12 cellular contexts compared by ENCODE assay signal in the genomic region with DNA sequence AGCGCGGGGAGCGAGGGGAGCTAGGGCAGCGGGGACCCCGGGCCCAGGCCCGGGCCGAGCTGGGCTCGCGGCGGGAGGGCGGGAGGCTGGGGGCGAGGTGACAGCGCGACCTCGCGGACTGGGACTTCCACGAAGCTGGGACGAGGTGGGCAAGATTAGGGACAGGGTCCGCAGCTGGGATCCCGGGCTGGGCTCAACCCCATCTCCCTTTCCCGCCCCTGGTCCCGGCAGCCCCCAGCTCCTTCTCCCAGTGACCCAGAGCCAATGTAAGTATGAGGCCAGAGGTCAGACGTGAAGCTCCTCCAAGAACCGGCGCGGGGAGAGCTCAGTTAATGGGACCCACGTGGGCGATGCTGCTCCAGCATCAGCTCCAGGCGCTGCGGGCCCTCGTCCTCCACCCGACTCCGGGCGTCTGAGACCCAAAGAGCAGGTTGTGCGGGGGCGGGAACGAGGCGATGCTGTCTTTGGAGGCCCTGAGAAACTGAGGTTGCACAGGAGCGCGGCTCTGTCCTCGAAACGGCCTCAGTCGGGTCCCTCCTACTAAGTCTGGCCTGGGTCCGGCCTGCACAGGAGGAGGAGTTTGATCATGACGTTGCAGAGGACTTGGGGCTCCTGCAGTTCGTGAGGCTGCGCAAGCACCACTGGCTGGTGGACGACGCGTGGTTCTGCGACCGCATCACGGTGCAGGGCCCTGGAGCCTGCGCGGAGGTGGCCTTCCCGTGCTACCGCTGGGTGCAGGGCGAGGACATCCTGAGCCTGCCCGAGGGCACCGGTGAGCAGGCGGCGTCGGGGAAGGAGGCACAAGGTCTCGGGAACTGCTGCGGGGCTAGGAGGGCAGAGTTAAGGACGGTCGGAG. TPM values are rescaled to one million over a fixed set of nuclear protein-coding genes. Genes with fewer than 3 reads are reported as not detected.
DNase-seq lines count a peak whose midpoint lies in the region; ATAC-seq and TF ChIP-seq lines count a peak whose summit lies in the region.
"Had no signal": no experiment of that assay in that cellular context is flagged by ENCODE, and none has a peak within 500 bp of the region (broad histone marks: within the 10 kb centered on the region; RNA-seq: fewer than 3 reads in every experiment).

No MANE protein-coding gene starts in this region.

- peaks cover 52% of the 10 kb centered on the region for H3K27me3 Mint-ChIP-seq in WTC11 (ENCODE audit: low read depth)
- H3K27me3 Mint-ChIP-seq: activated naive CD8-positive, alpha-beta T cell; memory B cell had no signal

- DNase-seq in WTC11 (ENCODE audit: low spot score) (no peak), esophagus squamous epithelium (lab: John Stamatoyannopoulos, UW) (no peak), mesendoderm (peak; percentile 29), tibial artery (no peak), HuH-7 (ENCODE audit: low spot score) (no peak)
- DNase-seq: Kasumi-1, NCI-H187 treated with DMSO at 0.1 percent for 48 hours had no signal

- H2BK5ac ChIP-seq in mesendoderm (ENCODE audit: low read length), result no peak overlapping the region

- peaks cover 0 to 41% (median 12%) of the 10 kb centered on the region in 3 donors for H3K4me1 ChIP-seq in esophagus squamous epithelium
- H3K4me1 ChIP-seq in mesendoderm (ENCODE audit: control insufficient read depth, low read depth, low read length), result no peaks in the 10 kb centered on the region
- H3K4me1 ChIP-seq in tibial artery, result peaks cover 3 to 15% (median 13%) of the 10 kb centered on the region in 4 donors

- H2BK15ac ChIP-seq in mesendoderm (replicated peaks; ENCODE audit: low read depth), result no peak overlapping the region

- CTCF ChIA-PET in WTC11 (lab: Charles Lee), result interaction anchor here (0.6 to 2.9 kb wide), 13 partner anchors 8 to 458 kb away, joined by 3 to 28 read pairs (median 9); a partner anchor contains a TSS

- peak overlapping the region; percentile 77 for H3K4me3 Mint-ChIP-seq in WTC11
- H3K4me3 Mint-ChIP-seq: activated naive CD8-positive, alpha-beta T cell; memory B cell had no signal

- no peaks in the 10 kb centered on the region for H3K9me3 ChIP-seq in esophagus squamous epithelium
- H3K9me3 ChIP-seq in tibial artery, result no peaks in the 10 kb centered on the region

- H3K27me3 ChIP-seq in esophagus squamous epithelium (no peaks in the 10 kb centered on the region), mesendoderm (ENCODE audit: insufficient read depth, low read length, poor library complexity) (peaks cover 2% of the 10 kb centered on the region), tibial artery (peaks cover 0 to 11% of the 10 kb centered on the region in 2 donors)

- H2AK5ac ChIP-seq in mesendoderm (ENCODE audit: low read length), result no peak overlapping the region

- H4K8ac ChIP-seq in mesendoderm (ENCODE audit: low read depth, low read length), result no peak overlapping the region

- peak overlapping the region; percentile 93 for H3K4me2 ChIP-seq in mesendoderm (ENCODE audit: low read length)

- no peaks in the 10 kb centered on the region for H3K79me1 ChIP-seq in mesendoderm (ENCODE audit: low read length)

- peaks cover 8% of the 10 kb centered on the region for H3K4me1 Mint-ChIP-seq in WTC11

- peaks cover 6 to 37% (median 7%) of the 10 kb centered on the region in 3 donors for H3K36me3 ChIP-seq in esophagus squamous epithelium
- H3K36me3 ChIP-seq in mesendoderm (ENCODE audit: control insufficient read depth, insufficient read depth, low read length), result no peaks in the 10 kb centered on the region
- peaks cover 7 to 44% (median 39%) of the 10 kb centered on the region in 3 donors for H3K36me3 ChIP-seq in tibial artery

- no peak for TF ChIP-seq CTCF in WTC11 (IDR thresholded peaks at IDR 0.05)
- TF ChIP-seq CTCF in esophagus squamous epithelium (IDR thresholded peaks at IDR 0.05), result no peak
- TF ChIP-seq CTCF in tibial artery (IDR thresholded peaks at IDR 0.05), result no peak

- peaks cover 13% of the 10 kb centered on the region for H3K36me3 Mint-ChIP-seq in WTC11

- H3K23ac ChIP-seq in mesendoderm (ENCODE audit: low read length), result no peak overlapping the region

- peak overlapping the region in 3 of 4 donors; percentile 85 to 91 (median 87) for H3K27ac ChIP-seq in esophagus squamous epithelium
- no peak overlapping the region for H3K27ac ChIP-seq in mesendoderm (ENCODE audit: low read depth, low read length)
- no peak overlapping the region for H3K27ac ChIP-seq in tibial artery

- H3K9me3 Mint-ChIP-seq in WTC11, result no peaks in the 10 kb centered on the region
- H3K9me3 Mint-ChIP-seq: memory B cell had no signal

- H2BK120ac ChIP-seq in mesendoderm (ENCODE audit: low read depth, low read length), result no peak overlapping the region

- no peak for TF ChIP-seq POLR2A in esophagus squamous epithelium (IDR thresholded peaks at IDR 0.05)

- H3K4ac ChIP-seq in mesendoderm (ENCODE audit: low read depth, low read length), result no peak overlapping the region

- no peaks in the 10 kb centered on the region for H3K79me2 ChIP-seq in mesendoderm (ENCODE audit: control insufficient read depth, insufficient read depth, low read length)

- WGBS in esophagus squamous epithelium, 2 donors, result 73 to 79% methylated on average over 25 to 26 of the region's 67 CpGs
- WGBS in mesendoderm (ENCODE audit: extremely low coverage, insufficient coverage, low lambda C conversion rate), result no CpG with 5 or more reads among the region's 67 CpGs

- no peak overlapping the region for H3K18ac ChIP-seq in mesendoderm (ENCODE audit: low read length)

- H3K9ac ChIP-seq in mesendoderm (ENCODE audit: low read length), result peak overlapping the region; percentile 74

- POLR2A ChIA-PET in WTC11 (lab: Charles Lee), result interaction anchor here (0.7 to 1.7 kb wide), 4 partner anchors 11 to 103 kb away, joined by 3 to 4 read pairs (median 3); no protein-coding TSS in a partner anchor

- peak overlapping the region; percentile 77 for H3K56ac ChIP-seq in mesendoderm (ENCODE audit: low read length)

- H3K4me3 ChIP-seq in esophagus squamous epithelium, result peak overlapping the region; percentile 46 to 69 (median 60)
- H3K4me3 ChIP-seq in mesendoderm (ENCODE audit: low read length), result no peak overlapping the region
- H3K4me3 ChIP-seq in tibial artery, result peak overlapping the region; percentile 30 to 39

- no peak overlapping the region for H4K5ac ChIP-seq in mesendoderm (ENCODE audit: low read length)

- intact Hi-C loops in esophagus squamous epithelium (cut with DNase I), result loop anchor here (10.0 kb wide), 1 partner anchor 162 kb away; a partner anchor contains a TSS
- intact Hi-C loops in tibial artery (cut with DNase I; ENCODE audit: low total_unique reads), result no loop called here

- H3K27ac Mint-ChIP-seq in WTC11, result no peak overlapping the region
- H3K27ac Mint-ChIP-seq: activated naive CD8-positive, alpha-beta T cell; memory B cell had no signal

- ATAC-seq in WTC11 (peak; percentile 33), GM21737 (IDR thresholded peaks at IDR 0.05; ENCODE audit: unreplicated experiment) (no peak), HG03565 (IDR thresholded peaks at IDR 0.05; ENCODE audit: unreplicated experiment) (no peak)

TF ChIP-seq in WTC11, 78 proteins besides CTCF, POLR2A, EP300 and RAD21 (continues in another document):
- TF ChIP-seq RELA (CRISPR knock-in tag; IDR thresholded peaks at IDR 0.05; ENCODE audit: borderline replicate concordance) (0 out of 2 replicates have a peak, but pooled peaks have one; percentile 5), GRHL2 (CRISPR knock-in tag; IDR thresholded peaks at IDR 0.05; ENCODE audit: insufficient replicate concordance, severe bottlenecking) (no peak), ZNF138 (CRISPR knock-in tag; conservative IDR thresholded peaks at IDR 0.05) (no peak), OVOL2 (CRISPR knock-in tag; IDR thresholded peaks at IDR 0.05; ENCODE audit: borderline replicate concordance) (no peak), ESRRA (CRISPR knock-in tag; IDR thresholded peaks at IDR 0.05; ENCODE audit: borderline replicate concordance) (0 out of 2 replicates have a peak, but pooled peaks have one; percentile 2), ZNF317 (CRISPR knock-in tag; IDR thresholded peaks at IDR 0.05; ENCODE audit: borderline replicate concordance, low read depth) (no peak)
- TF ChIP-seq, protein P1, sequence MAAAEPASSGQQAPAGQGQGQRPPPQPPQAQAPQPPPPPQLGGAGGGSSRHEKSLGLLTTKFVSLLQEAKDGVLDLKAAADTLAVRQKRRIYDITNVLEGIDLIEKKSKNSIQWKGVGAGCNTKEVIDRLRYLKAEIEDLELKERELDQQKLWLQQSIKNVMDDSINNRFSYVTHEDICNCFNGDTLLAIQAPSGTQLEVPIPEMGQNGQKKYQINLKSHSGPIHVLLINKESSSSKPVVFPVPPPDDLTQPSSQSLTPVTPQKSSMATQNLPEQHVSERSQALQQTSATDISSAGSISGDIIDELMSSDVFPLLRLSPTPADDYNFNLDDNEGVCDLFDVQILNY (CRISPR knock-in tag; IDR thresholded peaks at IDR 0.05), result 0 out of 2 replicates have a peak, but pooled peaks have one; percentile 10
- TF ChIP-seq, protein P2, sequence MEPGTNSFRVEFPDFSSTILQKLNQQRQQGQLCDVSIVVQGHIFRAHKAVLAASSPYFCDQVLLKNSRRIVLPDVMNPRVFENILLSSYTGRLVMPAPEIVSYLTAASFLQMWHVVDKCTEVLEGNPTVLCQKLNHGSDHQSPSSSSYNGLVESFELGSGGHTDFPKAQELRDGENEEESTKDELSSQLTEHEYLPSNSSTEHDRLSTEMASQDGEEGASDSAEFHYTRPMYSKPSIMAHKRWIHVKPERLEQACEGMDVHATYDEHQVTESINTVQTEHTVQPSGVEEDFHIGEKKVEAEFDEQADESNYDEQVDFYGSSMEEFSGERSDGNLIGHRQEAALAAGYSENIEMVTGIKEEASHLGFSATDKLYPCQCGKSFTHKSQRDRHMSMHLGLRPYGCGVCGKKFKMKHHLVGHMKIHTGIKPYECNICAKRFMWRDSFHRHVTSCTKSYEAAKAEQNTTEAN (CRISPR knock-in tag; IDR thresholded peaks at IDR 0.05), result 0 out of 2 replicates have a peak, but pooled peaks have one; percentile 14

RNA-seq across cellular contexts. Expression of a gene that starts 0.6 kb away (rescaled TPM):
- 1.6 to 1.9 TPM (median 1.9 TPM) in 3 replicates for total RNA-seq in WTC11 (2021)
- total RNA-seq in esophagus squamous epithelium, result 10 to 100 TPM in 3 of 4 donors, 1 to 10 TPM in 1; 3.8 to 43.5 (median 26.4) TPM
- 0.95 TPM for polyA plus RNA-seq in mesendoderm (2013, experiment 1 of 2)
- 0.87 TPM for polyA plus RNA-seq in mesendoderm (2013, experiment 2 of 2)
- total RNA-seq: subcutaneous adipose tissue had no signal

RNA-seq across cellular contexts. Expression of a gene that starts 15.9 kb away (rescaled TPM):
- total RNA-seq in WTC11 (2021), result 162 to 173 TPM (median 170 TPM) in 3 replicates
- 100 to 1,000 TPM in 3 of 4 donors, 10 to 100 TPM in 1; 96.1 to 173 (median 137) TPM for total RNA-seq in esophagus squamous epithelium
- 250 TPM for polyA plus RNA-seq in mesendoderm (2013, experiment 1 of 2)
- polyA plus RNA-seq in mesendoderm (2013, experiment 2 of 2), result 245 TPM

RNA-seq across cellular contexts. Expression of a gene that starts 26.4 kb away (rescaled TPM):
- 11.4 to 13.5 TPM (median 12.3 TPM) in 3 replicates for total RNA-seq in WTC11 (2021)
- total RNA-seq in esophagus squamous epithelium, result 1 to 10 TPM in 1 of 4 donors, under 1 TPM in 3; 0.15 to 1.9 (median 0.67) TPM
- 0.87 TPM for polyA plus RNA-seq in mesendoderm (2013, experiment 1 of 2)
- 1.1 TPM for polyA plus RNA-seq in mesendoderm (2013, experiment 2 of 2)

RNA-seq across cellular contexts. Expression of a gene that starts 39.3 kb away (rescaled TPM):
- total RNA-seq in WTC11 (2021), result 5.2 to 7.1 TPM (median 6.9 TPM) in 3 replicates
- total RNA-seq in esophagus squamous epithelium, result 1 to 10 TPM; 2.7 to 5.6 (median 3.6) TPM
- polyA plus RNA-seq in mesendoderm (2013, experiment 1 of 2), result 5.8 TPM
- polyA plus RNA-seq in mesendoderm (2013, experiment 2 of 2), result 5.3 TPM

RNA-seq across cellular contexts. Expression of a gene that starts 47.4 kb away (rescaled TPM):
- total RNA-seq in WTC11 (2021), result 0.48 to 0.62 TPM (median 0.53 TPM) in 3 replicates
- total RNA-seq in esophagus squamous epithelium, result 1 to 10 TPM in 1 of 4 donors, under 1 TPM in 2, not detected in 1; 0.56 to 2.1 (median 0.72) TPM
- polyA plus RNA-seq in mesendoderm (2013, experiment 1 of 2), result 0.06 TPM
- 0.03 TPM for polyA plus RNA-seq in mesendoderm (2013, experiment 2 of 2)

Comparison
In these comparisons a context has a peak if more than half of its experiments do, and no peak if none do; other contexts are left out.
1. H3K27ac ChIP-seq: peak in esophagus squamous epithelium (3 of 4); none in mesendoderm (single experiment) and tibial artery (0 of 2).